In the genomic region with DNA sequence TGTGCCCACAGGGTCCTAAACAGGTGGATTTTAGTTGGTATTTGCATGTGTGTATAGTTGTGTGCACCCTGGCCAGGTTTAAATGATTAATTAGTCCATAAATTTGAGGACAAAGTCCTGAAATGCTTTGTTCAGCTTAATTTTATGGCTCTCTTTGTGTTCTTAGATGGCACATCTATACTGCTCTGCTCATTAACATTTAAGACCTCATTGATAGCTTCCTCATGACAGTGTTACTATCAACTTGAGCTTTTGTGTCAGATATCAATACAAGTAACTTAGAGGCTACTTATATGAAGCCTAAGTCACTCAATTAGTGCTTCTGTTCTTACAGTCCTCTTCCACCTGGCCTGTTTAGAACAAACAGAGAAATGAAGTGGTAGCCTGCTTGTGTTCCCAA, we compare ENCODE assay signal across 31 cellular contexts.
"Had no signal": no experiment of that assay in that cellular context is flagged by ENCODE, and none has a peak within 500 bp of the region (broad histone marks: within the 10 kb centered on the region; RNA-seq: fewer than 3 reads in every experiment).

No MANE protein-coding gene starts in this region.

- DNase-seq: activated B cell treated with CpG ODN at 0.5 μM for 24 hours; activated CD4-positive, alpha-beta memory T cell treated with anti-CD3 and anti-CD28 coated beads, Interleukin-2, amount 10 ng/mL, durations not matched to agents 7 days and 5 days; activated CD4-positive, alpha-beta T cell treated with anti-CD3 and anti-CD28 coated beads for 48 hours; activated CD4-positive, CD25-positive, alpha-beta regulatory T cell treated with anti-CD3 and anti-CD28 coated beads, Interleukin-2, amount 50 U/mL, for 72 hours; activated effector memory CD4-positive, alpha-beta T cell treated with anti-CD3 and anti-CD28 coated beads, Interleukin-2, amount 50 U/mL, for 16 hours; activated naive CD4-positive, alpha-beta T cell; activated naive CD4-positive, alpha-beta T cell treated with anti-CD3 and anti-CD28 coated beads, Interleukin-2, amount 50 U/mL, for 16 hours; activated naive CD8-positive, alpha-beta T cell treated with anti-CD3 and anti-CD28 coated beads for 36 hours; activated T-cell treated with anti-CD3 and anti-CD28 coated beads, Interleukin-2, amount 50 U/mL, for 1 hour; activated T-cell treated with anti-CD3 and anti-CD28 coated beads, Interleukin-2, amount 50 U/mL, for 72 hours; amniotic stem cell; aorta; Kasumi-1; KBM-7; MG63; NCI-H1048; NCI-H187 treated with DMSO at 0.1 percent for 48 hours; NCI-H2081; NCI-H345; NCI-H774; OCI-M1; Right ventricle myocardium superior; SW 1271; T-helper 1 cell; T-helper 2 cell; T-helper 9 cell had no signal

- H3K27me3 Mint-ChIP-seq: activated B cell treated with CpG ODN at 0.5 μM for 24 hours; activated CD4-positive, alpha-beta memory T cell treated with anti-CD3 and anti-CD28 coated beads, Interleukin-2, amount 10 ng/mL, durations not matched to agents 7 days and 5 days; activated naive CD8-positive, alpha-beta T cell treated with anti-CD3 and anti-CD28 coated beads for 36 hours had no signal

- H3K4me3 Mint-ChIP-seq: activated B cell treated with CpG ODN at 0.5 μM for 24 hours; activated CD4-positive, alpha-beta memory T cell treated with anti-CD3 and anti-CD28 coated beads, Interleukin-2, amount 10 ng/mL, durations not matched to agents 7 days and 5 days; activated naive CD8-positive, alpha-beta T cell treated with anti-CD3 and anti-CD28 coated beads for 36 hours; activated T-cell treated with anti-CD3 and anti-CD28 coated beads, Interleukin-2, amount 50 U/mL, for 72 hours; activated T-helper 17 cell treated with anti-CD3 and anti-CD28 coated beads, Interleukin-2, amount 50 U/mL, for 72 hours; central memory CD8-positive, alpha-beta T cell had no signal

- ATAC-seq: activated T-cell treated with anti-CD3 and anti-CD28 coated beads, Interleukin-2, amount 50 U/mL, for 72 hours; activated T-helper 17 cell treated with anti-CD3 and anti-CD28 coated beads, Interleukin-2, amount 50 U/mL, for 72 hours had no signal

- H3K27ac ChIP-seq: cardiac muscle cell, coronary artery, VCaP had no signal

- H3K9me3 ChIP-seq: MG63 had no signal

- H3K4me1 Mint-ChIP-seq: activated B cell treated with CpG ODN at 0.5 μM for 24 hours; activated CD4-positive, alpha-beta memory T cell treated with anti-CD3 and anti-CD28 coated beads, Interleukin-2, amount 10 ng/mL, durations not matched to agents 7 days and 5 days; activated naive CD8-positive, alpha-beta T cell treated with anti-CD3 and anti-CD28 coated beads for 36 hours; activated T-helper 17 cell treated with anti-CD3 and anti-CD28 coated beads, Interleukin-2, amount 50 U/mL, for 72 hours; central memory CD8-positive, alpha-beta T cell had no signal

- H3K27ac Mint-ChIP-seq: activated B cell treated with CpG ODN at 0.5 μM for 24 hours; activated CD4-positive, alpha-beta memory T cell treated with anti-CD3 and anti-CD28 coated beads, Interleukin-2, amount 10 ng/mL, durations not matched to agents 7 days and 5 days; activated naive CD8-positive, alpha-beta T cell treated with anti-CD3 and anti-CD28 coated beads for 36 hours; activated T-cell treated with anti-CD3 and anti-CD28 coated beads, Interleukin-2, amount 50 U/mL, for 72 hours; activated T-helper 17 cell treated with anti-CD3 and anti-CD28 coated beads, Interleukin-2, amount 50 U/mL, for 72 hours had no signal

- H3K36me3 Mint-ChIP-seq: activated naive CD8-positive, alpha-beta T cell treated with anti-CD3 and anti-CD28 coated beads for 36 hours had no signal

- H3K4me3 ChIP-seq: cardiac muscle cell, coronary artery, MG63 had no signal

- H3K36me3 ChIP-seq: cardiac muscle cell, MG63 had no signal

- H3K27me3 ChIP-seq: cardiac muscle cell, MG63 had no signal

- H3K9me3 Mint-ChIP-seq: activated B cell treated with CpG ODN at 0.5 μM for 24 hours; activated CD4-positive, alpha-beta memory T cell treated with anti-CD3 and anti-CD28 coated beads, Interleukin-2, amount 10 ng/mL, durations not matched to agents 7 days and 5 days; activated naive CD8-positive, alpha-beta T cell treated with anti-CD3 and anti-CD28 coated beads for 36 hours; activated T-cell treated with anti-CD3 and anti-CD28 coated beads, Interleukin-2, amount 50 U/mL, for 72 hours; activated T-helper 17 cell treated with anti-CD3 and anti-CD28 coated beads, Interleukin-2, amount 50 U/mL, for 72 hours; central memory CD8-positive, alpha-beta T cell had no signal
